ENCODE assay signal across 10 cellular contexts in genomic region chr10:22433875-22434274, GRCh38.
DNase-seq lines count a peak whose midpoint lies in the region; ATAC-seq, FAIRE-seq and TF ChIP-seq lines count a peak whose summit lies in the region.
"Had no signal": no experiment of that assay in that cellular context is flagged by ENCODE, and none has a peak within 500 bp of the region (broad histone marks: within the 10 kb centered on the region; RNA-seq: fewer than 3 reads in every experiment).

No MANE protein-coding gene starts in this region.

- H3K4me2 ChIP-seq in mammary epithelial cell (ENCODE audit: insufficient read depth, low read depth, low read length): peak overlapping the region; percentile 48

- POLR2A ChIA-PET in naive thymus-derived CD8-positive, alpha-beta T cell (lab: Charles Lee): interaction anchor here (0.6 kb wide), 1 partner anchor 198 kb away, joined by 3 read pairs; no protein-coding TSS in a partner anchor

- peaks cover 3% of the 10 kb centered on the region for H3K79me2 ChIP-seq in mammary epithelial cell (ENCODE audit: insufficient read depth, low read length)

- no peaks in the 10 kb centered on the region for H3K9me3 ChIP-seq in mammary epithelial cell (replicated peaks; ENCODE audit: insufficient read depth, low read length)
- H3K9me3 ChIP-seq: HAP-1 had no signal

- peaks cover 46% of the 10 kb centered on the region for H3K4me1 ChIP-seq in mammary epithelial cell (ENCODE audit: insufficient read depth, low read length)

- H3K27ac ChIP-seq in mammary epithelial cell (ENCODE audit: insufficient read depth, low read depth, low read length) (no peak overlapping the region), dorsolateral prefrontal cortex (peak overlapping the region in 18 of 59 donors; percentile 4 to 99 (median 33))

- TF ChIP-seq CTCF in NB4 (IDR thresholded peaks at IDR 0.05; ENCODE audit: low read depth, low read length): no peak
- no peak for TF ChIP-seq CTCF in mammary epithelial cell (conservative IDR thresholded peaks at IDR 0.05 in 1 of 2, IDR thresholded peaks at IDR 0.05 in 1 of 2; ENCODE audit: extremely low read depth in 1 of 2, insufficient read depth in 1 of 2, low read depth in 1 of 2, low read length in 2 of 2)
- TF ChIP-seq CTCF in dorsolateral prefrontal cortex (IDR thresholded peaks at IDR 0.05 in 54 of 56, conservative IDR thresholded peaks at IDR 0.05 in 2 of 56; ENCODE audit: low read depth in 1 of 56, partially characterized antibody in 56 of 56): no peak
- no peak for TF ChIP-seq CTCF in D721Med (IDR thresholded peaks at IDR 0.05; ENCODE audit: insufficient read depth, missing control alignments)

- dilution Hi-C loops in mammary epithelial cell (cut with HindIII; ENCODE audit: low sequenced_read_pairs): no loop called here

- 3% methylated on average over 2 of the region's 2 CpGs for WGBS in mammary epithelial cell (ENCODE audit: low coverage, missing lambda C conversion rate)

- no peaks in the 10 kb centered on the region for H3K36me3 ChIP-seq in mammary epithelial cell (ENCODE audit: insufficient read depth, low read length)
- H3K36me3 ChIP-seq: HAP-1 had no signal

- no peak overlapping the region for H3K4me3 Mint-ChIP-seq in naive thymus-derived CD8-positive, alpha-beta T cell

- no peak overlapping the region for H3K4me3 ChIP-seq in NB4 (ENCODE audit: low read depth, low read length)
- no peak overlapping the region for H3K4me3 ChIP-seq in mammary epithelial cell (replicated peaks in 1 of 3; ENCODE audit: insufficient read depth in 1 of 3, low read depth in 2 of 3, low read length in 3 of 3)
- H3K4me3 ChIP-seq in dorsolateral prefrontal cortex: no peak overlapping the region
- H3K4me3 ChIP-seq: HAP-1 had no signal

- peaks cover 0 to 6% (median 0%) of the 10 kb centered on the region in 5 donors for H3K27me3 Mint-ChIP-seq in naive thymus-derived CD8-positive, alpha-beta T cell

- no peaks in the 10 kb centered on the region for H3K36me3 Mint-ChIP-seq in naive thymus-derived CD8-positive, alpha-beta T cell

- peaks cover 10 to 26% (median 20%) of the 10 kb centered on the region in 4 donors for H3K4me1 Mint-ChIP-seq in naive thymus-derived CD8-positive, alpha-beta T cell

- H4K20me1 ChIP-seq in mammary epithelial cell (ENCODE audit: insufficient read depth, low read length): no peaks in the 10 kb centered on the region

- FAIRE-seq in D721Med (lab: Jason Lieb, UNC): no peak

- no peaks in the 10 kb centered on the region for H3K9me3 Mint-ChIP-seq in naive thymus-derived CD8-positive, alpha-beta T cell
- H3K9me3 Mint-ChIP-seq: activated naive CD4-positive, alpha-beta T cell treated with anti-CD3 and anti-CD28 coated beads, Interleukin-2, amount 50 U/mL, for 72 hours had no signal

- in situ Hi-C loops in mammary epithelial cell (cut with MboI; ENCODE audit: low sequenced_read_pairs in 2 of 2): no loop called here

- no peak overlapping the region for H2AFZ ChIP-seq in mammary epithelial cell (ENCODE audit: low read depth, low read length)

- peak; percentile 92 for DNase-seq in CD1c-positive myeloid dendritic cell (ENCODE audit: extremely low spot score)
- peak; percentile 60 for DNase-seq in NB4 (ENCODE audit: low read depth)
- peak; percentile 67 for DNase-seq in mammary epithelial cell
- peak; percentile 89 for DNase-seq in non-pigmented ciliary epithelial cell (ENCODE audit: low read depth)
- DNase-seq in dorsolateral prefrontal cortex: no peak
- DNase-seq in naive thymus-derived CD8-positive, alpha-beta T cell: no peak
- no peak for DNase-seq in D721Med (ENCODE audit: insufficient read length, low spot score)

- H3K27ac Mint-ChIP-seq in naive thymus-derived CD8-positive, alpha-beta T cell: no peak overlapping the region
- H3K27ac Mint-ChIP-seq: activated naive CD4-positive, alpha-beta T cell treated with anti-CD3 and anti-CD28 coated beads, Interleukin-2, amount 50 U/mL, for 72 hours had no signal

- no peaks in the 10 kb centered on the region for H3K27me3 ChIP-seq in mammary epithelial cell (ENCODE audit: insufficient read depth, low read length)
- no peaks in the 10 kb centered on the region for H3K27me3 ChIP-seq in dorsolateral prefrontal cortex

- ATAC-seq in GM21786 (IDR thresholded peaks at IDR 0.05; ENCODE audit: unreplicated experiment): no peak
- ATAC-seq in naive thymus-derived CD8-positive, alpha-beta T cell: no peak
- ATAC-seq: activated naive CD4-positive, alpha-beta T cell treated with anti-CD3 and anti-CD28 coated beads, Interleukin-2, amount 50 U/mL, for 72 hours had no signal

- no TSS peak for BruUV-seq in mammary epithelial cell (replicated peaks; lab: Mats Ljungman, UMichigan)

- CTCF ChIA-PET in mammary epithelial cell (lab: Charles Lee; ENCODE audit: low non-redundant PET): interaction anchor here (0.7 kb wide), 1 partner anchor 432 kb away, joined by 3 read pairs; no protein-coding TSS in a partner anchor

- no peak for TF ChIP-seq POLR2A in NB4 (IDR thresholded peaks at IDR 0.05; ENCODE audit: extremely low read depth, insufficient read length)

- no peak overlapping the region for H3K9ac ChIP-seq in mammary epithelial cell (ENCODE audit: insufficient read depth, low read length)

- intact Hi-C loops in mammary epithelial cell (cut with micrococcal nuclease): loop anchor here (5.0 to 10.0 kb wide), 2 partner anchors 281 to 383 kb away; partner anchors contain the start of gene PIP4K2A
- intact Hi-C loops in dorsolateral prefrontal cortex (cut with DNase I): loop anchor here (10.0 kb wide), 5 partner anchors 101 to 631 kb away; partner anchors contain the start of gene DNAJC1 (in 2 of the 2)

Comparison
In these comparisons a context has a peak if more than half of its experiments do, and no peak if none do; other contexts are left out.
1. DNase-seq: peak in CD1c-positive myeloid dendritic cell (single experiment), NB4 (single experiment), mammary epithelial cell (single experiment) and non-pigmented ciliary epithelial cell (single experiment); none in dorsolateral prefrontal cortex (0 of 10), naive thymus-derived CD8-positive, alpha-beta T cell (0 of 10) and D721Med (single experiment).